ENCODE assay signal across 12 cellular contexts in the genomic region with DNA sequence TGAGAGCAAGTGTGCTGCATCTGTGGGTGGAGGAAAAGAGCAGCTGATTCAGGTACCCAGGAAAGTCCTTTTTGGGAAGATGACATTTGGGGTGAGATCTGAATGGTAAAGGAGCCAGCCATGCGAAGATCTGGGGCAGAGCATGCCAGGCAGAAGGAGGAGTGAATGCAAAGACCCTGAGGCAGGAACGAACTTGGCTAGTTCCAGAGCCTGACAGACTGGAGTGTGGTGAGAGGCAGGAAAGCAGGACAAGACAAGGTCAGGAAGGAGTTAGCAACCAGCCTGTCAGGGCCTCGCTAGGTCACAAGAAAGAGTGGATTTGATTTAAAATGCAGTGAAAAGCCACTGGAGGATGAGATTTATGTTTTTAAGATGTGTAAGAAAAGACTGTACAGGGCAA. TPM values are rescaled to one million over a fixed set of nuclear protein-coding genes. Genes with fewer than 3 reads are reported as not detected.
"Had no signal": no experiment of that assay in that cellular context is flagged by ENCODE, and none has a peak within 500 bp of the region (broad histone marks: within the 10 kb centered on the region; RNA-seq: fewer than 3 reads in every experiment).

No MANE protein-coding gene starts in this region.

- DNase-seq: GM23248, GOT3, H7, HFFc6, KBM-7 had no signal

- H3K4me1 ChIP-seq: HAP-1 had no signal

- H3K36me3 ChIP-seq: HAP-1 had no signal

- H3K9me3 ChIP-seq: HAP-1 had no signal

- H3K27ac ChIP-seq: GM23248, HL-60 had no signal

- ATAC-seq: HCT116, HepG2 had no signal

- H3K4me3 ChIP-seq: GM23248, HAP-1 had no signal

- FAIRE-seq: HepG2 had no signal

RNA-seq across cellular contexts. Expression of gene RGS7BP, which starts 28.2 kb away (rescaled TPM):
- total RNA-seq: H4, HepG2, HFFc6, HT1080 had no signal
- polyA plus RNA-seq: GM23248, HepG2, IgD-negative memory B cell had no signal
